1 cellular context compared by ENCODE assay signal in genomic region chr16:28156031-28156680, GRCh38.
TF ChIP-seq lines count a peak whose summit lies in the region.

No MANE protein-coding gene starts in this region.

TF ChIP-seq in IMR-90, 13 proteins besides CTCF, POLR2A, EP300 and RAD21:
- TF ChIP-seq, protein P1, sequence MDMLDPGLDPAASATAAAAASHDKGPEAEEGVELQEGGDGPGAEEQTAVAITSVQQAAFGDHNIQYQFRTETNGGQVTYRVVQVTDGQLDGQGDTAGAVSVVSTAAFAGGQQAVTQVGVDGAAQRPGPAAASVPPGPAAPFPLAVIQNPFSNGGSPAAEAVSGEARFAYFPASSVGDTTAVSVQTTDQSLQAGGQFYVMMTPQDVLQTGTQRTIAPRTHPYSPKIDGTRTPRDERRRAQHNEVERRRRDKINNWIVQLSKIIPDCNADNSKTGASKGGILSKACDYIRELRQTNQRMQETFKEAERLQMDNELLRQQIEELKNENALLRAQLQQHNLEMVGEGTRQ (IDR thresholded peaks at IDR 0.05; ENCODE audit: low read depth, low read length) = no peak
TF ChIP-seq in IMR-90: peak in this region for 0.
